Comparison of ENCODE assay signal across 1 cellular context in the genomic region with DNA sequence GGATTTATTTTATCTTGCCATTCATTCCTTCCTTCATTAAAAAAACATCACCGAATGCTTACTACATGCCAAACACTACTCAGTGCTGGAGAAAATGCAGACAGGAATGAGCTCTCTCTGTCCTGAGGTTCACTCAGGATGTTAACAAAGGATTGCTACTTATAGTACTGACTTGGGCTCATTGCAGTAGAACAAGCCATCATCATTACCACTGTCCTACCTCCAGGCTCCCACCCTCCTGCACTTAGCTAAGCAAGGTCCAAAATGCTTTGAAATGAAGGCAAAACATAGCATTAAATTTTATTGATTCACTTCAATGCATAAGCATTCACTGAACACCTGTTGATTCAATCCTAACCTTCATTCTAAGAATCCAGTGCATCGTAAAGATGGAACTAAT.
TF ChIP-seq lines count a peak whose summit lies in the region.

No MANE protein-coding gene starts in this region.

TF ChIP-seq in HEK293, 187 proteins besides CTCF, POLR2A, EP300 and RAD21:
- TF ChIP-seq ZNF114 (tag by site-specific recombination; IDR thresholded peaks at IDR 0.05) (no peak), ZFP69B (tag by site-specific recombination; IDR thresholded peaks at IDR 0.05) (no peak), ZNF555 (tag by site-specific recombination; conservative IDR thresholded peaks at IDR 0.05) (no peak), HOXD13 (CRISPR knock-in tag; IDR thresholded peaks at IDR 0.05; ENCODE audit: borderline replicate concordance) (no peak), SCRT1 (tag by site-specific recombination; IDR thresholded peaks at IDR 0.05; ENCODE audit: borderline replicate concordance) (0 out of 2 replicates have a peak, but pooled peaks have one; percentile 15)
